ENCODE assay signal across 15 cellular contexts in the genomic region with DNA sequence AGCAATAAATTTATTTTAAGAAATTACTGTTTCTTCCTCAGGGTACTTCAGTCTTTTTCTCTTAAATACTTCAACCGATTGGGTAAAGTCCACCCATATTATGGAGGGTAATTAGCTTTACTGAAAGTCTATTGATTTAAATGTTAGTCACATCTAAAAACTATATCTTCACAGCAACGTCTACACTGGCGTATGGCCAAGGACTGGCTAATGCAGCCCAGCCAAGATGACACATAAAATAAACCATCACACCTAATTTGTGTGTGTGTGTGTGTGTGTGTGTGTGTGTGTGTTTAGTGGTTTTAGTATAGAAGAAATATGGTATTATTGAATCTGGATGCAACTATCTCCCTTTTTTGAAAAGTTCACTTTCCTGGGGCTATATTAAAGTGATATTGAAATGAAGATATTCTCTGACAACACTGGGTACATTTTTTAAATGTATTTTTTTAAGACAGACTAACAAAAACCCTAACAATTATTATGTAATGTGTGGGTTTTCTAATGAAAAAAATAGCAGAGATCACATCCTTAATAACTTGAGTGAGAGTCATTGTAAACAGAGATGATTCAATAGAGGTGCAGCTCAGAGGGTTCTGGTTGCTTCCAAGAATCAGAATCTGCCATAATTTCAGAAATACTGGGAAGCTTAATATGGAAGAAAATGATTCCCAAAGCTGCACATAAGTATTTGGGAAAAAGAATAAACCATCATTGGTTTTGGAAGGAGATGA.
"Had no signal": no experiment of that assay in that cellular context is flagged by ENCODE, and none has a peak within 500 bp of the region (broad histone marks: within the 10 kb centered on the region; RNA-seq: fewer than 3 reads in every experiment).

No MANE protein-coding gene starts in this region.

- H3K4me1 Mint-ChIP-seq: brain, immature natural killer cell, memory B cell had no signal

- H3K9me3 Mint-ChIP-seq: brain had no signal

- H3K4me3 Mint-ChIP-seq: brain; endodermal cell; immature natural killer cell; memory B cell; T-helper 1 cell treated with Interleukin-12 subunit alpha and Interleukin-12 subunit beta and Interleukin-4 antibody, amounts not matched to agents 30 μg/mL and 1 μg/mL, for 36 hours; type B pancreatic cell had no signal

- H3K36me3 Mint-ChIP-seq: brain, immature natural killer cell, memory B cell, type B pancreatic cell had no signal

- H3K27ac Mint-ChIP-seq: brain; endodermal cell; immature natural killer cell; memory B cell; T-helper 1 cell treated with Interleukin-12 subunit alpha and Interleukin-12 subunit beta and Interleukin-4 antibody, amounts not matched to agents 30 μg/mL and 1 μg/mL, for 36 hours; type B pancreatic cell had no signal

- H3K27me3 Mint-ChIP-seq: brain, memory B cell, type B pancreatic cell had no signal

- ATAC-seq: esophagus mucosa, left lobe of liver, sciatic nerve had no signal

- DNase-seq: activated CD4-positive, alpha-beta T cell treated with anti-CD3 and anti-CD28 coated beads, Interleukin-2, amount 50 U/mL, for 1 hour; activated CD4-positive, CD25-positive, alpha-beta regulatory T cell; activated naive CD4-positive, alpha-beta T cell treated with anti-CD3 and anti-CD28 coated beads, Interleukin-2, amount 50 U/mL, for 16 hours; endodermal cell; immature natural killer cell; stimulated activated CD4-positive, alpha-beta T cell treated with anti-CD3 and anti-CD28 coated beads, Interleukin-2, amount 100 ng/mL, for 24 hours; stimulated activated naive CD4-positive, alpha-beta T cell; substantia nigra had no signal
